ENCODE assay signal across 8 cellular contexts in the genomic region with DNA sequence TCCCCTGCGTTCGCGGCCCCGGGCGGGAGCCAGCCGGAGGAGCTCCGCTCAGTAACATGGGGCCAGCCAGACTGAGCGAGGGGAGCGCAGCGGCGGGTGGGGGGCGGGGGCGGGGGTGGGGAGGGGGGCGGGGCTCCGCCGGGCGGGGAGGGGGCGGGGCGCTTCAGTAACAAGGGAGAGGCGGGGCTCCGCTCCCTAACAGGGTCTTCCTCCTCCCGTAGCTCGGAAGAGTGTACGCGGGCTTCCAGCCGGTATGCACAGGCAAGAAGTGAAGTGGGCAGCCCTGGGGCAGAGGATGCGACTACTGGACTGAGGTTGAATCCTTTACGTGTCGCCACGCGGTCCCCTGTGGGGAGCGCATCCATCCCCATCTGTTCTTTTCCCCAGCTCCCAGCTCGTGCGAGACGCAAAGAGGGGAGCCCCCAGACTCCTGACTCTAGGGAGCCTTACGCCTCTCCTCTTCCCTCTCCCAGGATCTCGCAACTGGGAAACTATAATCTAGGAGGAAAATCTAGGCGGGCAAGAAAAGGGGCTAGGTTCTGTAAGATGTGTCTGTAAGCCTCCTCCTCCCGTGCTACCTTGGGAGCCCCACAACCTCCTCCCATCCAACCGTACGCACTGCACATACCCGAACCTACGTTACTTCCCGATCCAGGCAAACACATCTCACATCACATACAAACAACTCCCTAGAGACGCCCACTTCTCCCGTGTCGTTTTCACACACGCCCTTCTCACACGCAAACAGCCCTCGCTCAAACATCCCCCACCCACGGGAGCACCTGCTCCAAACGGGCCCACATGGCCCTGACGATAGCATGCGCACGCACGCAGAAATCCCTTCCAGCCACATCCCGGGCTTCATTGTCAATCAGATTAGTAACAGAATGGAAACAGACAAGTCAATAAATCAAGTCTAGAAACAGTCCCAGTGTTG. TPM values are rescaled to one million over a fixed set of nuclear protein-coding genes. Genes with fewer than 3 reads are reported as not detected.
A peak's percentile ranks its signal among the peaks of the same experiment; 100 is the strongest.
DNase-seq lines count a peak whose midpoint lies in the region; ATAC-seq and TF ChIP-seq lines count a peak whose summit lies in the region.

SHF (minus strand) TSS at position 73 of the 937 bp plus-strand sequence; CDS start at position 58, 15 bp downstream.

- H3K27me3 ChIP-seq in CD8-positive, alpha-beta T cell (ENCODE audit: insufficient read depth, low read length), result no peaks in the 10 kb centered on the region
- H3K27me3 ChIP-seq in PC-9 (ENCODE audit: insufficient read depth, low read depth), result no peaks in the 10 kb centered on the region
- H3K27me3 ChIP-seq in gastroesophageal sphincter, result no peaks in the 10 kb centered on the region
- H3K27me3 ChIP-seq in transverse colon, result no peaks in the 10 kb centered on the region

- no peaks in the 10 kb centered on the region for H3K9me2 ChIP-seq in PC-9 (ENCODE audit: insufficient read depth)

- peak; percentile 79 for ATAC-seq in CD8-positive, alpha-beta T cell
- peak; percentile 49 for ATAC-seq in HG02870 (IDR thresholded peaks at IDR 0.05; ENCODE audit: unreplicated experiment)
- peak; percentile 79 for ATAC-seq in gastroesophageal sphincter
- no peak for ATAC-seq in HG02970 (IDR thresholded peaks at IDR 0.05; ENCODE audit: low FRiP score, unreplicated experiment)

- no peaks in the 10 kb centered on the region for H3K9me3 ChIP-seq in CD8-positive, alpha-beta T cell (ENCODE audit: low read length)
- H3K9me3 ChIP-seq in PC-9 (ENCODE audit: insufficient read depth, low read depth) (no peaks in the 10 kb centered on the region), gastroesophageal sphincter (no peaks in the 10 kb centered on the region), transverse colon (no peaks in the 10 kb centered on the region)

- BruUV-seq in PC-9 (replicated peaks; lab: Mats Ljungman, UMichigan), result no TSS peak

- H3K4me3 ChIP-seq in CD8-positive, alpha-beta T cell (ENCODE audit: low read depth, low read length), result peak within 1 kb of the TSS; percentile 99
- H3K4me3 ChIP-seq in PC-9 (peak within 1 kb of the TSS; percentile 39; the same call in 1 of the 2 replicates), gastroesophageal sphincter (peak within 1 kb of the TSS; percentile 71 to 87), transverse colon (peak within 1 kb of the TSS; percentile 66 to 80 (median 71))

- TF ChIP-seq EP300 in gastroesophageal sphincter (IDR thresholded peaks at IDR 0.05) (no peak), transverse colon (IDR thresholded peaks at IDR 0.05; ENCODE audit: low read depth) (no peak)

- no peaks in the 10 kb centered on the region for H3K36me3 ChIP-seq in CD8-positive, alpha-beta T cell (ENCODE audit: insufficient read depth, low read length)
- H3K36me3 ChIP-seq in PC-9 (ENCODE audit: low read depth), result no peaks in the 10 kb centered on the region
- no peaks in the 10 kb centered on the region for H3K36me3 ChIP-seq in gastroesophageal sphincter
- no peaks in the 10 kb centered on the region for H3K36me3 ChIP-seq in transverse colon

- POLR2A ChIA-PET in CD8-positive, alpha-beta T cell (lab: Charles Lee), result interaction anchor here (0.5 to 6.6 kb wide), 5 partner anchors 9 to 214 kb away, joined by 3 to 107 read pairs (median 3); a partner anchor contains a TSS
- POLR2A ChIA-PET in PC-9 (lab: Charles Lee; ENCODE audit: unreplicated experiment), result no interaction called here

- H3F3A ChIP-seq in PC-9 (ENCODE audit: insufficient read depth, low read depth), result no peaks in the 10 kb centered on the region

- WGBS in gastroesophageal sphincter (ENCODE audit: low coverage in 1 of 2), 2 donors, result 0 to 1% methylated on average over 21 of the region's 57 CpGs
- 1% methylated on average over 43 of the region's 57 CpGs; no CpG with 5 or more reads in 1 of the 2 donors for WGBS in transverse colon (ENCODE audit: low coverage in 1 of 2), 2 donors

- no peaks in the 10 kb centered on the region for H3K79me2 ChIP-seq in PC-9 (ENCODE audit: low read depth)

- H2AFZ ChIP-seq in PC-9, result peak within 1 kb of the TSS; percentile 52; the same call in 1 of the 2 replicates

- peak; percentile 24 to 80 (median 65) for DNase-seq in CD8-positive, alpha-beta T cell
- DNase-seq in PC-9 (no peak), activated gamma-delta T cell treated with Interleukin-2 at 50 U/mL for 16 hours (peak; percentile 46), osteocyte (ENCODE audit: extremely low spot score, unreplicated experiment) (no peak), transverse colon (peak; percentile 71)

- peak within 1 kb of the TSS; percentile 73 for H3K27ac ChIP-seq in CD8-positive, alpha-beta T cell (ENCODE audit: low read depth, low read length)
- no peak within 1 kb of the TSS for H3K27ac ChIP-seq in PC-9
- peak within 1 kb of the TSS; percentile 65 to 92 (median 90) for H3K27ac ChIP-seq in gastroesophageal sphincter
- H3K27ac ChIP-seq in transverse colon, result peak within 1 kb of the TSS; percentile 63 to 92 (median 82)

- peaks cover 16% of the 10 kb centered on the region for H3K4me1 ChIP-seq in CD8-positive, alpha-beta T cell (ENCODE audit: insufficient read depth, low read length)
- H3K4me1 ChIP-seq in PC-9 (replicated peaks; ENCODE audit: insufficient read depth) (0 out of 2 replicates have a peak, but pooled peaks cover under 1% of the 10 kb centered on the region), gastroesophageal sphincter (peaks cover 0 to 41% (median 6%) of the 10 kb centered on the region in 3 donors), transverse colon (peaks cover 3 to 34% (median 20%) of the 10 kb centered on the region in 4 donors)

- H3K36me3 Mint-ChIP-seq in CD8-positive, alpha-beta T cell, result peaks cover 4% of the 10 kb centered on the region
- no peaks in the 10 kb centered on the region for H3K36me3 Mint-ChIP-seq in osteocyte (ENCODE audit: unreplicated experiment)

- H3K27me3 Mint-ChIP-seq in CD8-positive, alpha-beta T cell (ENCODE audit: low read depth), result no peaks in the 10 kb centered on the region
- H3K27me3 Mint-ChIP-seq in osteocyte (ENCODE audit: unreplicated experiment), result peaks cover 7% of the 10 kb centered on the region

- H3K9me3 Mint-ChIP-seq in CD8-positive, alpha-beta T cell, result no peaks in the 10 kb centered on the region
- H3K9me3 Mint-ChIP-seq in osteocyte (ENCODE audit: unreplicated experiment), result no peaks in the 10 kb centered on the region

- intact Hi-C loops in CD8-positive, alpha-beta T cell (cut with DNase I, micrococcal nuclease), result loop anchor here (1.0 to 10.0 kb wide), 4 partner anchors 10 to 163 kb away; partner anchors contain the start of gene SORD (in 1 of the 2)
- intact Hi-C loops in PC-9 (cut with micrococcal nuclease; ENCODE audit: unreplicated experiment), result no loop called here
- intact Hi-C loops in transverse colon (cut with DNase I; ENCODE audit: low total_unique reads), result no loop called here

- H4K20me1 ChIP-seq in PC-9 (ENCODE audit: insufficient read depth), result no peaks in the 10 kb centered on the region

- peaks cover 26% of the 10 kb centered on the region for H3K4me1 Mint-ChIP-seq in CD8-positive, alpha-beta T cell (ENCODE audit: low read depth)
- peaks cover 26% of the 10 kb centered on the region for H3K4me1 Mint-ChIP-seq in osteocyte (ENCODE audit: unreplicated experiment)

- peak; percentile 5 to 10 for TF ChIP-seq POLR2A in gastroesophageal sphincter (IDR thresholded peaks at IDR 0.05)
- TF ChIP-seq POLR2A in transverse colon (IDR thresholded peaks at IDR 0.05), result peak; percentile 33

- H3K4me2 ChIP-seq in PC-9, result peak within 1 kb of the TSS; percentile 70

- in situ Hi-C loops in transverse colon (cut with MboI; ENCODE audit: low pct_ligation_motif_present in 1 of 4, low pct_unique_long_range_greater_than_20kb in 1 of 4, low sequenced_read_pairs in 3 of 4), result loop anchor here in 2 of 4 donors (25.0 kb wide), 2 partner anchors 199 to 424 kb away; partner anchors contain the start of gene GATM (in 2 of the 2)

- peak within 1 kb of the TSS; percentile 89 for H3K4me3 Mint-ChIP-seq in CD8-positive, alpha-beta T cell
- peak within 1 kb of the TSS; percentile 85 for H3K4me3 Mint-ChIP-seq in osteocyte (ENCODE audit: unreplicated experiment)

- peak within 1 kb of the TSS; percentile 90 for H3K27ac Mint-ChIP-seq in CD8-positive, alpha-beta T cell
- H3K27ac Mint-ChIP-seq in osteocyte (ENCODE audit: unreplicated experiment), result peak within 1 kb of the TSS; percentile 75

- CTCF ChIA-PET in CD8-positive, alpha-beta T cell (lab: Charles Lee), result interaction anchor here (0.7 to 1.3 kb wide), 3 partner anchors 10 to 24 kb away, joined by 3 to 4 read pairs (median 4); no protein-coding TSS in a partner anchor
- CTCF ChIA-PET in PC-9 (lab: Charles Lee), result no interaction called here

- no peak for TF ChIP-seq CTCF in CD8-positive, alpha-beta T cell (IDR thresholded peaks at IDR 0.05)
- TF ChIP-seq CTCF in PC-9 (conservative IDR thresholded peaks at IDR 0.05), result no peak
- TF ChIP-seq CTCF in gastroesophageal sphincter (IDR thresholded peaks at IDR 0.05), result no peak
- TF ChIP-seq CTCF in osteocyte (IDR thresholded peaks at IDR 0.05), result no peak
- TF ChIP-seq CTCF in transverse colon (IDR thresholded peaks at IDR 0.05), result no peak

RNA-seq across cellular contexts. Expression of gene SHF, which starts in this region (rescaled TPM):
- total RNA-seq in CD8-positive, alpha-beta T cell, result 1 to 10 TPM; 5.0 to 5.6 TPM
- total RNA-seq in PC-9 (2021), result 6.1 and 6.3 TPM in 2 replicates
- 1 to 10 TPM; 4.4 to 10.0 (median 7.4) TPM for total RNA-seq in gastroesophageal sphincter
- 15.7 and 15.8 TPM in 2 replicates for total RNA-seq in osteocyte
- total RNA-seq in transverse colon, result 1 to 10 TPM in 3 of 4 donors, not detected in 1; 3.7 to 9.8 (median 7.4) TPM

Comparison
In these comparisons a context has a peak if more than half of its experiments do, and no peak if none do; other contexts are left out.
1. DNase-seq: peak in CD8-positive, alpha-beta T cell (7 of 7), activated gamma-delta T cell treated with Interleukin-2 at 50 U/mL for 16 hours (single experiment) and transverse colon (single experiment); none in PC-9 (0 of 2) and osteocyte (single experiment).
2. H3K4me3 ChIP-seq: peak in every context shown above with its lines; median percentile 99 in CD8-positive, alpha-beta T cell; 79 in gastroesophageal sphincter; 71 in transverse colon; 39 in PC-9.
3. intact Hi-C loops: an anchor here in CD8-positive, alpha-beta T cell (1.0 to 10.0 kb wide); none called in PC-9 and transverse colon.